35 cellular contexts compared by ENCODE assay signal in genomic region chr17:37750768-37751466, GRCh38. TPM values are rescaled to one million over a fixed set of nuclear protein-coding genes. Genes with fewer than 3 reads are reported as not detected.
DNase-seq lines count a peak whose midpoint lies in the region; ATAC-seq, FAIRE-seq and TF ChIP-seq lines count a peak whose summit lies in the region.
"Had no signal": no experiment of that assay in that cellular context is flagged by ENCODE, and none has a peak within 500 bp of the region (broad histone marks: within the 10 kb centered on the region; RNA-seq: fewer than 3 reads in every experiment).

No MANE protein-coding gene starts in this region.

- H3K4me2 ChIP-seq in OCI-LY3 (ENCODE audit: low read length) (peak overlapping the region; percentile 71), neuronal stem cell (ENCODE audit: insufficient read depth, low read length, poor library complexity, severe bottlenecking) (no peak overlapping the region)

- no peak overlapping the region for H3K4me3 Mint-ChIP-seq in nephron
- H3K4me3 Mint-ChIP-seq: activated CD8-positive, alpha-beta T cell treated with anti-CD3 and anti-CD28 coated beads, Interleukin-2, amount 10 ng/mL, durations not matched to agents 7 days and 5 days; brain; mesothelial cell of epicardium; T-helper 17 cell had no signal

- FAIRE-seq in GM12892 (lab: Jason Lieb, UNC), result no peak

- H3K4me1 Mint-ChIP-seq in nephron, result peaks cover 5% of the 10 kb centered on the region
- H3K4me1 Mint-ChIP-seq: brain, mesothelial cell of epicardium had no signal

- H2BK12ac ChIP-seq in neuronal stem cell (ENCODE audit: low read length), result no peak overlapping the region

- no peak overlapping the region for H3K18ac ChIP-seq in neuronal stem cell (ENCODE audit: low read length)

- H3K27ac Mint-ChIP-seq in nephron, result peak overlapping the region in 2 of 3 experiments; percentile 31 to 51
- H3K27ac Mint-ChIP-seq: activated CD8-positive, alpha-beta T cell treated with anti-CD3 and anti-CD28 coated beads, Interleukin-2, amount 10 ng/mL, durations not matched to agents 7 days and 5 days; brain; CD14-positive monocyte; mesothelial cell of epicardium; naive B cell; T-helper 17 cell had no signal

- H3K27ac ChIP-seq in OCI-LY3 (ENCODE audit: low read length) (peak overlapping the region; percentile 41; the same call in 1 of the 2 replicates), neuronal stem cell (replicated peaks; ENCODE audit: low read length) (no peak overlapping the region)
- H3K27ac ChIP-seq: dorsolateral prefrontal cortex, gastroesophageal sphincter, RWPE1, SK-N-MC, stomach, thyroid gland, vagina had no signal

- H3K9me3 Mint-ChIP-seq in nephron, result no peaks in the 10 kb centered on the region
- H3K9me3 Mint-ChIP-seq: brain, mesothelial cell of epicardium, naive B cell had no signal

- no peak overlapping the region for H2BK120ac ChIP-seq in neuronal stem cell (ENCODE audit: low read depth, low read length)

- H3K27me3 ChIP-seq in OCI-LY3 (ENCODE audit: low read depth, low read length) (no peaks in the 10 kb centered on the region), neuronal stem cell (ENCODE audit: control insufficient read depth in 3 of 3, insufficient read depth in 3 of 3, low read depth in 1 of 3, low read length in 3 of 3) (peaks cover 8 to 76% (median 31%) of the 10 kb centered on the region in 3 experiments)
- H3K27me3 ChIP-seq: thyroid gland, vagina had no signal

- H2BK15ac ChIP-seq in neuronal stem cell (ENCODE audit: low read length), result no peak overlapping the region

- TF ChIP-seq POLR2A in GM19099 (IDR thresholded peaks at IDR 0.05; ENCODE audit: extremely low read depth, insufficient read length, low read depth), result peak; percentile 41
- TF ChIP-seq POLR2A in GM12892 (IDR thresholded peaks at IDR 0.05; ENCODE audit: low read depth, low read length), result no peak

- ATAC-seq in HG02759 (IDR thresholded peaks at IDR 0.05; ENCODE audit: unreplicated experiment), result peak; percentile 69
- ATAC-seq: activated CD8-positive, alpha-beta T cell treated with anti-CD3 and anti-CD28 coated beads, Interleukin-2, amount 10 ng/mL, durations not matched to agents 7 days and 5 days; gastroesophageal sphincter; HCT116; left ventricle myocardium superior; T-helper 17 cell had no signal

- H2AFZ ChIP-seq in OCI-LY3 (ENCODE audit: low read depth, low read length) (no peak overlapping the region), neuronal stem cell (ENCODE audit: low read length) (no peak overlapping the region)

- WGBS in neuronal stem cell (ENCODE audit: extremely low coverage in 2 of 2, insufficient read length in 2 of 2, insufficient replicate concordance in 1 of 2), 2 donors, result no CpG with 5 or more reads among the region's 10 CpGs

- no peak overlapping the region for H3K4ac ChIP-seq in neuronal stem cell (ENCODE audit: low read length)

- H2BK5ac ChIP-seq in neuronal stem cell (ENCODE audit: low read length), result no peak overlapping the region

- no peaks in the 10 kb centered on the region for H3K9me3 ChIP-seq in OCI-LY3 (ENCODE audit: insufficient read depth, low read length)
- H3K9me3 ChIP-seq in neuronal stem cell (replicated peaks in 1 of 2; ENCODE audit: control insufficient read depth in 2 of 2, insufficient read depth in 1 of 2, low read depth in 1 of 2, low read length in 2 of 2), result peaks cover 0 to 3% of the 10 kb centered on the region in 2 donors
- H3K9me3 ChIP-seq: gastroesophageal sphincter, stomach, thyroid gland, vagina had no signal

- H3K79me2 ChIP-seq in OCI-LY3 (ENCODE audit: low read length), result peaks cover 20% of the 10 kb centered on the region

- no peak overlapping the region for H4K91ac ChIP-seq in neuronal stem cell (ENCODE audit: low read depth, low read length, poor library complexity)

- no peaks in the 10 kb centered on the region for H3K79me1 ChIP-seq in neuronal stem cell (ENCODE audit: low read depth, low read length)

- H2AK5ac ChIP-seq in neuronal stem cell (ENCODE audit: low read depth, low read length), result no peak overlapping the region

- H3K9ac ChIP-seq in OCI-LY3 (ENCODE audit: low read length) (peak overlapping the region; percentile 22; the same call in 1 of the 2 replicates), neuronal stem cell (ENCODE audit: low read depth, low read length, poor library complexity) (no peak overlapping the region)

- H3K23ac ChIP-seq in neuronal stem cell (ENCODE audit: low read depth, low read length, poor library complexity), result no peak overlapping the region

- no peak for DNase-seq in SK-N-DZ (ENCODE audit: low spot score)
- DNase-seq in neuronal stem cell (ENCODE audit: low spot score), result no peak
- DNase-seq in stimulated activated CD4-positive, alpha-beta T cell treated with anti-CD3 and anti-CD28 coated beads, Interleukin-1b, Interleukin-23, amount 100 ng/mL, for 48 hours, result no peak
- DNase-seq in GM12892 (ENCODE audit: insufficient read length), result no peak
- DNase-seq: activated CD8-positive, alpha-beta T cell treated with anti-CD3 and anti-CD28 coated beads, Interleukin-2, amount 10 ng/mL, durations not matched to agents 7 days and 5 days; activated effector memory CD4-positive, alpha-beta T cell treated with anti-CD3 and anti-CD28 coated beads, Interleukin-2, amount 50 U/mL, for 16 hours; activated T-cell treated with anti-CD3 and anti-CD28 coated beads for 4 hours; Calu3; DMS79 treated with DMSO at 0.1 percent for 48 hours; dorsolateral prefrontal cortex; GF-D8; hypothalamus; KBM-7; left ventricle myocardium superior; naive B cell; NCI-H1105; NCI-H2081; NCI-H446; NCI-H82; occipital lobe; stomach; T-helper 17 cell; thyroid gland had no signal

- no peak overlapping the region for H3K14ac ChIP-seq in neuronal stem cell (ENCODE audit: low read length)

- H3K4me3 ChIP-seq in OCI-LY3 (ENCODE audit: low read length) (peak overlapping the region; percentile 35), neuronal stem cell (ENCODE audit: low read length in 2 of 2) (no peak overlapping the region)
- H3K4me3 ChIP-seq: dorsolateral prefrontal cortex, gastroesophageal sphincter, SK-N-MC, stomach, thyroid gland, vagina had no signal

- no peak overlapping the region for H4K8ac ChIP-seq in neuronal stem cell (ENCODE audit: low read depth, low read length)

- peaks cover 13% of the 10 kb centered on the region for H4K20me1 ChIP-seq in OCI-LY3 (ENCODE audit: insufficient read depth, low read length)

- TF ChIP-seq CTCF in OCI-LY3 (IDR thresholded peaks at IDR 0.05; ENCODE audit: low read depth, low read length) (no peak), nephron (IDR thresholded peaks at IDR 0.05; ENCODE audit: unreplicated experiment in 3 of 3) (no peak)

- no peaks in the 10 kb centered on the region for H3K36me3 Mint-ChIP-seq in nephron (ENCODE audit: low read depth)
- H3K36me3 Mint-ChIP-seq: brain, CD14-positive monocyte, mesothelial cell of epicardium, naive B cell had no signal

- peaks cover 73% of the 10 kb centered on the region for H3K27me3 Mint-ChIP-seq in nephron (ENCODE audit: low read depth)

- H3K4me1 ChIP-seq in OCI-LY3 (ENCODE audit: low read length) (peaks cover 43% of the 10 kb centered on the region), neuronal stem cell (ENCODE audit: control insufficient read depth in 2 of 2, insufficient read depth in 1 of 2, low read depth in 1 of 2, low read length in 2 of 2) (no peaks in the 10 kb centered on the region)
- H3K4me1 ChIP-seq: gastroesophageal sphincter, thyroid gland, vagina had no signal

- peaks cover 29% of the 10 kb centered on the region for H3K36me3 ChIP-seq in OCI-LY3 (replicated peaks; ENCODE audit: low read depth, low read length)
- no peaks in the 10 kb centered on the region for H3K36me3 ChIP-seq in neuronal stem cell (replicated peaks in 1 of 2; ENCODE audit: control insufficient read depth in 2 of 2, insufficient read depth in 2 of 2, low read length in 2 of 2)
- H3K36me3 ChIP-seq: gastroesophageal sphincter, stomach, thyroid gland, vagina had no signal

RNA-seq across cellular contexts. Expression of gene HNF1B, which starts 6.1 kb away (rescaled TPM):
- not detected in 2 replicates for polyA plus RNA-seq in SK-N-DZ (2014; cell fraction: cytosol; rRNA removed)
- polyA plus RNA-seq in SK-N-DZ (2014; cell fraction: nucleus; rRNA removed), result not detected in 2 replicates
- polyA plus RNA-seq in neuronal stem cell (2013, experiment 1 of 2), result 0.10 TPM
- 0.10 TPM for polyA plus RNA-seq in neuronal stem cell (2013, experiment 2 of 2)
- 2.7 TPM for polyA plus RNA-seq in GM12892 (2012; ENCODE audit: missing spikeins)
- polyA plus RNA-seq: CD14-positive monocyte had no signal
